In genomic region chr1:20507248-20507563, GRCh38 we compare ENCODE assay signal across 8 cellular contexts. TPM values are rescaled to one million over a fixed set of nuclear protein-coding genes. Genes with fewer than 3 reads are reported as not detected.
DNase-seq lines count a peak whose midpoint lies in the region; ATAC-seq, FAIRE-seq and TF ChIP-seq lines count a peak whose summit lies in the region.

No MANE protein-coding gene starts in this region.

- peaks cover 16% of the 10 kb centered on the region for H3K4me1 ChIP-seq in PC-9 (replicated peaks; ENCODE audit: insufficient read depth)
- H3K4me1 ChIP-seq in fibroblast of lung (ENCODE audit: control insufficient read depth, extremely low read depth, insufficient read depth, low read length): peaks cover 2% of the 10 kb centered on the region
- peaks cover 5% of the 10 kb centered on the region for H3K4me1 ChIP-seq in rectal smooth muscle tissue (ENCODE audit: control insufficient read depth, insufficient read depth, low read length)

- DNase-seq in Right ventricle myocardium superior (no peak), left ventricle myocardium superior (no peak), PC-9 (no peak), fibroblast of lung (ENCODE audit: low read depth in 2 of 2) (no peak), D721Med (ENCODE audit: insufficient read length, low spot score) (no peak), putamen (ENCODE audit: low spot score) (no peak)

- H3K36me3 ChIP-seq in PC-9 (ENCODE audit: low read depth) (no peaks in the 10 kb centered on the region), fibroblast of lung (ENCODE audit: control insufficient read depth, insufficient read depth, low read length) (peaks cover 3% of the 10 kb centered on the region), rectal smooth muscle tissue (ENCODE audit: control insufficient read depth, insufficient read depth, low read length) (peaks cover 8% of the 10 kb centered on the region)

- H3K4me2 ChIP-seq in PC-9 (peak overlapping the region; percentile 85), fibroblast of lung (ENCODE audit: extremely low read depth, insufficient read depth, low read length) (peak overlapping the region; percentile 84)

- peaks cover 40% of the 10 kb centered on the region for H3K79me2 ChIP-seq in PC-9 (ENCODE audit: low read depth)
- H3K79me2 ChIP-seq in fibroblast of lung (ENCODE audit: control insufficient read depth, insufficient read depth, low read length): peaks cover 38% of the 10 kb centered on the region

- H3K4me3 ChIP-seq in PC-9 (peak overlapping the region; percentile 94), fibroblast of lung (replicated peaks in 1 of 4; ENCODE audit: control extremely low read depth in 1 of 4, insufficient read depth in 1 of 4, low read depth in 3 of 4, low read length in 4 of 4) (peak overlapping the region; percentile 80 to 98 (median 91)), rectal smooth muscle tissue (ENCODE audit: low read length) (peak overlapping the region; percentile 99)

- no TSS peak for BruUV-seq in PC-9 (replicated peaks; lab: Mats Ljungman, UMichigan)

- intact Hi-C loops in Right ventricle myocardium superior (cut with DNase I): no loop called here
- intact Hi-C loops in left ventricle myocardium superior (cut with micrococcal nuclease): no loop called here
- intact Hi-C loops in PC-9 (cut with micrococcal nuclease; ENCODE audit: unreplicated experiment): no loop called here

- H4K20me1 ChIP-seq in PC-9 (ENCODE audit: insufficient read depth): no peaks in the 10 kb centered on the region
- peaks cover 2% of the 10 kb centered on the region for H4K20me1 ChIP-seq in fibroblast of lung (ENCODE audit: control insufficient read depth, extremely low read depth, insufficient read depth, low read length)

- H3K9ac ChIP-seq in fibroblast of lung (ENCODE audit: insufficient read depth, low read length) (peak overlapping the region; percentile 82), rectal smooth muscle tissue (ENCODE audit: low read length) (peak overlapping the region; percentile 33)

- no peaks in the 10 kb centered on the region for H3K27me3 ChIP-seq in PC-9 (ENCODE audit: insufficient read depth, low read depth)
- H3K27me3 ChIP-seq in fibroblast of lung (ENCODE audit: control insufficient read depth, insufficient read depth, low read length): no peaks in the 10 kb centered on the region
- no peaks in the 10 kb centered on the region for H3K27me3 ChIP-seq in rectal smooth muscle tissue (ENCODE audit: control insufficient read depth, insufficient read depth, low read length)

- H3K9me3 ChIP-seq in PC-9 (ENCODE audit: insufficient read depth, low read depth) (no peaks in the 10 kb centered on the region), fibroblast of lung (ENCODE audit: control insufficient read depth, insufficient read depth, low read depth, low read length) (no peaks in the 10 kb centered on the region)

- POLR2A ChIA-PET in PC-9 (lab: Charles Lee; ENCODE audit: unreplicated experiment): interaction anchor here (0.8 kb wide), 1 partner anchor 127 kb away, joined by 6 read pairs; no protein-coding TSS in a partner anchor

- ATAC-seq in Right ventricle myocardium superior (ENCODE audit: poor library complexity) (peak; percentile 8), left ventricle myocardium superior (no peak), GM19463 (IDR thresholded peaks at IDR 0.05; ENCODE audit: unreplicated experiment) (no peak)

- peaks cover 16% of the 10 kb centered on the region; the same call in 1 of the 2 replicates for H3F3A ChIP-seq in PC-9 (ENCODE audit: insufficient read depth, low read depth)

- no peaks in the 10 kb centered on the region; the same call in 1 of the 2 replicates for H3K9me2 ChIP-seq in PC-9 (ENCODE audit: insufficient read depth)

- TF ChIP-seq CTCF in PC-9 (conservative IDR thresholded peaks at IDR 0.05): no peak
- TF ChIP-seq CTCF in fibroblast of lung (conservative IDR thresholded peaks at IDR 0.05 in 1 of 2, IDR thresholded peaks at IDR 0.05 in 1 of 2; ENCODE audit: low read depth in 1 of 2, low read length in 2 of 2): no peak
- no peak for TF ChIP-seq CTCF in D721Med (IDR thresholded peaks at IDR 0.05; ENCODE audit: insufficient read depth, missing control alignments)

- H2AFZ ChIP-seq in PC-9 (peak overlapping the region; percentile 90; the same call in 1 of the 2 replicates), fibroblast of lung (ENCODE audit: low read length) (no peak overlapping the region)

- H3K27ac ChIP-seq in PC-9 (peak overlapping the region; percentile 61), fibroblast of lung (ENCODE audit: insufficient read depth, low read length) (peak overlapping the region; percentile 91), rectal smooth muscle tissue (ENCODE audit: low read depth, low read length) (peak overlapping the region; percentile 86)

- CTCF ChIA-PET in PC-9 (lab: Charles Lee): no interaction called here

- no peak for FAIRE-seq in D721Med (lab: Jason Lieb, UNC)

RNA-seq across cellular contexts. Expression of gene MUL1, which starts 0.7 kb away (rescaled TPM):
- total RNA-seq in Right ventricle myocardium superior: 42.1 TPM
- 45.0 TPM for total RNA-seq in left ventricle myocardium superior
- total RNA-seq in PC-9 (2021): 21.9 and 22.8 TPM in 2 replicates
- total RNA-seq in fibroblast of lung: 21.8 and 26.9 TPM in 2 replicates
- 25.7 and 31.9 TPM in 2 replicates for polyA plus RNA-seq in fibroblast of lung
- polyA plus RNA-seq in fibroblast of lung (2012): 25.5 and 34.3 TPM in 2 replicates
- polyA minus RNA-seq in fibroblast of lung (ENCODE audit: low replicate concordance): 45.2 and 78.8 TPM in 2 replicates

RNA-seq across cellular contexts. Expression of gene CAMK2N1, which starts 21.2 kb away (rescaled TPM):
- 10.0 TPM for total RNA-seq in Right ventricle myocardium superior
- total RNA-seq in left ventricle myocardium superior: 9.9 TPM
- 34.9 and 44.6 TPM in 2 replicates for total RNA-seq in PC-9 (2021)
- total RNA-seq in fibroblast of lung: 44.2 and 79.9 TPM in 2 replicates
- 94.9 and 156 TPM in 2 replicates for polyA plus RNA-seq in fibroblast of lung
- 142 and 220 TPM in 2 replicates for polyA plus RNA-seq in fibroblast of lung (2012)
- polyA minus RNA-seq in fibroblast of lung (ENCODE audit: low replicate concordance): 38.9 and 62.1 TPM in 2 replicates

RNA-seq across cellular contexts. Expression of gene FAM43B, which starts 45.2 kb away (rescaled TPM):
- total RNA-seq in Right ventricle myocardium superior: 3.0 TPM
- total RNA-seq in left ventricle myocardium superior: 2.5 TPM
- not detected in 2 replicates for total RNA-seq in PC-9 (2021)
- under 0.01 TPM in 1 of 2 replicates, not detected in the other for total RNA-seq in fibroblast of lung
- polyA plus RNA-seq in fibroblast of lung: 0.02 TPM in 1 of 2 replicates, not detected in the other
- not detected in 2 replicates for polyA plus RNA-seq in fibroblast of lung (2012)
- not detected in 2 replicates for polyA minus RNA-seq in fibroblast of lung (ENCODE audit: low replicate concordance)
